Comparison of ENCODE assay signal across 25 cellular contexts in genomic region chr12:109839444-109839843, GRCh38. TPM values are rescaled to one million over a fixed set of nuclear protein-coding genes. Genes with fewer than 3 reads are reported as not detected.
"Had no signal": no experiment of that assay in that cellular context is flagged by ENCODE, and none has a peak within 500 bp of the region (broad histone marks: within the 10 kb centered on the region; RNA-seq: fewer than 3 reads in every experiment).

No MANE protein-coding gene starts in this region.

- H3K27me3 ChIP-seq: dorsolateral prefrontal cortex, neural progenitor cell, suprapubic skin, transverse colon, upper lobe of right lung, uterus had no signal

- H3K4me3 ChIP-seq: dorsolateral prefrontal cortex, left lung, neural progenitor cell, smooth muscle cell, suprapubic skin, transverse colon, upper lobe of right lung, uterus had no signal

- H3K9ac ChIP-seq: neural progenitor cell, parathyroid adenoma had no signal

- H3K36me3 ChIP-seq: left lung, neural progenitor cell, suprapubic skin, transverse colon, upper lobe of right lung, uterus had no signal

- ATAC-seq: left lung; naive thymus-derived CD4-positive, alpha-beta T cell; sciatic nerve; stimulated activated naive CD8-positive, alpha-beta T cell treated with anti-CD3 and anti-CD28 coated beads, Interleukin-15, amount 100 ng/mL, for 72 hours; upper lobe of right lung had no signal

- DNase-seq: dorsolateral prefrontal cortex; effector CD4-positive, alpha-beta T cell; head of caudate nucleus; left lung; mesendoderm; midbrain; naive thymus-derived CD4-positive, alpha-beta T cell; stimulated activated CD4-positive, alpha-beta T cell treated with anti-CD3 and anti-CD28 coated beads, Interleukin-12 subunit alpha, Interleukin-12 subunit beta, amount 100 ng/mL, for 4 hours; stimulated activated CD4-positive, alpha-beta T cell treated with anti-CD3 and anti-CD28 coated beads, Interleukin-1b, Interleukin-23, amount 100 ng/mL, for 48 hours; stimulated activated CD4-positive, alpha-beta T cell treated with anti-CD3 and anti-CD28 coated beads, Interleukin-4, amount 100 ng/mL, for 1 hour; stimulated activated CD8-positive, alpha-beta memory T cell treated with anti-CD3 and anti-CD28 coated beads, Interleukin-4, amount 100 ng/mL, for 48 hours; stimulated activated naive CD4-positive, alpha-beta T cell; stimulated activated naive CD8-positive, alpha-beta T cell treated with anti-CD3 and anti-CD28 coated beads, Interleukin-15, amount 100 ng/mL, for 72 hours; transverse colon; upper lobe of right lung; uterus had no signal

- H3K27ac Mint-ChIP-seq: naive thymus-derived CD4-positive, alpha-beta T cell; nephron; neural progenitor cell; progenitor cell of endocrine pancreas had no signal

- H3K36me3 Mint-ChIP-seq: naive thymus-derived CD4-positive, alpha-beta T cell; neural progenitor cell had no signal

- H3K9me3 Mint-ChIP-seq: naive thymus-derived CD4-positive, alpha-beta T cell; nephron; neural progenitor cell; stimulated activated naive CD8-positive, alpha-beta T cell treated with anti-CD3 and anti-CD28 coated beads, Interleukin-15, amount 100 ng/mL, for 72 hours had no signal

- H3K4me1 ChIP-seq: left lung, suprapubic skin, transverse colon, upper lobe of right lung, uterus had no signal

- H3K4me2 ChIP-seq: smooth muscle cell had no signal

- H3K4me1 Mint-ChIP-seq: nephron; stimulated activated naive CD8-positive, alpha-beta T cell treated with anti-CD3 and anti-CD28 coated beads, Interleukin-15, amount 100 ng/mL, for 72 hours had no signal

- H3K4me3 Mint-ChIP-seq: naive thymus-derived CD4-positive, alpha-beta T cell; nephron; neural progenitor cell; stimulated activated naive CD8-positive, alpha-beta T cell treated with anti-CD3 and anti-CD28 coated beads, Interleukin-15, amount 100 ng/mL, for 72 hours had no signal

- H3K79me2 ChIP-seq: parathyroid adenoma had no signal

- H3K9me3 ChIP-seq: left lung, suprapubic skin, transverse colon, upper lobe of right lung, uterus had no signal

- FAIRE-seq: frontal cortex, keratinocyte had no signal

- H2AFZ ChIP-seq: neural progenitor cell, parathyroid adenoma had no signal

- H3K27ac ChIP-seq: left lung, neural progenitor cell, parathyroid adenoma, suprapubic skin, transverse colon, upper lobe of right lung, uterus had no signal

RNA-seq across cellular contexts. Expression of gene TRPV4, which starts 6.2 kb away (rescaled TPM):
- total RNA-seq: frontal cortex had no signal
- polyA plus RNA-seq: naive thymus-derived CD4-positive, alpha-beta T cell had no signal
